20 cellular contexts compared by ENCODE assay signal in genomic region chr19:1421218-1421957, GRCh38. TPM values are rescaled to one million over a fixed set of nuclear protein-coding genes. Genes with fewer than 3 reads are reported as not detected.
DNase-seq lines count a peak whose midpoint lies in the region; ATAC-seq and TF ChIP-seq lines count a peak whose summit lies in the region.
"Had no signal": no experiment of that assay in that cellular context is flagged by ENCODE, and none has a peak within 500 bp of the region (broad histone marks: within the 10 kb centered on the region; RNA-seq: fewer than 3 reads in every experiment).

No MANE protein-coding gene starts in this region.

- H3K27ac ChIP-seq in aorta (ENCODE audit: low read depth in 1 of 2, low read length in 2 of 2) (no peak overlapping the region), WERI-Rb-1 (no peak overlapping the region)
- H3K27ac ChIP-seq: C4-2B, KMS-11 had no signal

- H3K4me3 ChIP-seq in aorta (ENCODE audit: low read length in 2 of 2), result no peak overlapping the region
- no peak overlapping the region for H3K4me3 ChIP-seq in WERI-Rb-1 (ENCODE audit: low read depth, low read length)

- H3K9me3 Mint-ChIP-seq in stimulated activated naive CD8-positive, alpha-beta T cell treated with anti-CD3 and anti-CD28 coated beads, Interleukin-15, amount 100 ng/mL, for 72 hours, result no peaks in the 10 kb centered on the region
- H3K9me3 Mint-ChIP-seq in WTC11, result no peaks in the 10 kb centered on the region
- no peaks in the 10 kb centered on the region for H3K9me3 Mint-ChIP-seq in neural crest cell
- no peaks in the 10 kb centered on the region for H3K9me3 Mint-ChIP-seq in activated T-cell treated with anti-CD3 and anti-CD28 coated beads, Interleukin-2, amount 50 U/mL, for 4 hours

- POLR2A ChIA-PET in WTC11 (lab: Charles Lee), result no interaction called here

- H3K27ac Mint-ChIP-seq in stimulated activated naive CD8-positive, alpha-beta T cell treated with anti-CD3 and anti-CD28 coated beads, Interleukin-15, amount 100 ng/mL, for 72 hours, result no peak overlapping the region
- H3K27ac Mint-ChIP-seq in WTC11, result peak overlapping the region; percentile 91
- peak overlapping the region; percentile 19 for H3K27ac Mint-ChIP-seq in neural crest cell (ENCODE audit: unreplicated experiment)

- no peaks in the 10 kb centered on the region for H3K27me3 Mint-ChIP-seq in stimulated activated naive CD8-positive, alpha-beta T cell treated with anti-CD3 and anti-CD28 coated beads, Interleukin-15, amount 100 ng/mL, for 72 hours
- no peaks in the 10 kb centered on the region for H3K27me3 Mint-ChIP-seq in WTC11 (ENCODE audit: low read depth)
- no peaks in the 10 kb centered on the region for H3K27me3 Mint-ChIP-seq in neural crest cell (ENCODE audit: low read depth)
- no peaks in the 10 kb centered on the region for H3K27me3 Mint-ChIP-seq in activated T-cell treated with anti-CD3 and anti-CD28 coated beads, Interleukin-2, amount 50 U/mL, for 4 hours (ENCODE audit: low read depth)

- TF ChIP-seq CTCF in WTC11 (IDR thresholded peaks at IDR 0.05), result no peak
- no peak for TF ChIP-seq CTCF in neural crest cell (conservative IDR thresholded peaks at IDR 0.05)
- TF ChIP-seq CTCF in WERI-Rb-1 (IDR thresholded peaks at IDR 0.05; ENCODE audit: low read depth, low read length), result no peak

- ATAC-seq in stimulated activated naive CD8-positive, alpha-beta T cell treated with anti-CD3 and anti-CD28 coated beads, Interleukin-15, amount 100 ng/mL, for 72 hours, result peak; percentile 18
- ATAC-seq in stimulated activated naive CD8-positive, alpha-beta T cell treated with anti-CD3 and anti-CD28 coated beads, Interleukin-15, Interleukin-2, amounts not matched to agents 100 U/mL and 50 U/mL, for 24 hours, result no peak
- ATAC-seq in WTC11 (no peak), aorta (ENCODE audit: low FRiP score) (peak; percentile 3)
- ATAC-seq in activated T-cell treated with anti-CD3 and anti-CD28 coated beads, Interleukin-2, amount 50 U/mL, for 4 hours, result no peak
- no peak for ATAC-seq in activated CD4-positive, CD25-positive, alpha-beta regulatory T cell treated with anti-CD3 and anti-CD28 coated beads, Interleukin-2, amount 50 U/mL, for 24 hours
- ATAC-seq: HCT116 had no signal

- DNase-seq in stimulated activated naive CD8-positive, alpha-beta T cell treated with anti-CD3 and anti-CD28 coated beads, Interleukin-15, amount 100 ng/mL, for 72 hours, result no peak
- DNase-seq in stimulated activated naive CD8-positive, alpha-beta T cell treated with anti-CD3 and anti-CD28 coated beads, Interleukin-15, Interleukin-2, amounts not matched to agents 100 U/mL and 50 U/mL, for 24 hours, result no peak
- no peak for DNase-seq in WTC11 (ENCODE audit: low spot score)
- no peak for DNase-seq in neural crest cell (ENCODE audit: low read depth, low spot score)
- DNase-seq in aorta, result no peak
- DNase-seq in WERI-Rb-1, result no peak
- DNase-seq in activated T-cell treated with anti-CD3 and anti-CD28 coated beads, Interleukin-2, amount 50 U/mL, for 4 hours, result no peak
- DNase-seq: ACHN, DND-41, NCI-H1417 treated with DMSO at 0.1 percent for 48 hours, NCI-H187 treated with DMSO at 0.1 percent for 48 hours, NCI-H226, NCI-H524, SHP77 treated with DMSO at 0.1 percent for 48 hours, SK-N-SH had no signal

- H3K9me3 ChIP-seq in aorta (ENCODE audit: control insufficient read depth, low read length), result no peaks in the 10 kb centered on the region
- H3K9me3 ChIP-seq in WERI-Rb-1 (ENCODE audit: severe bottlenecking), result no peaks in the 10 kb centered on the region
- H3K9me3 ChIP-seq: SK-N-SH had no signal

- no peaks in the 10 kb centered on the region for H3K27me3 ChIP-seq in aorta (ENCODE audit: control insufficient read depth in 1 of 2, insufficient read depth in 2 of 2, low read length in 1 of 2)
- no peaks in the 10 kb centered on the region for H3K27me3 ChIP-seq in WERI-Rb-1 (ENCODE audit: insufficient read depth, low read depth, severe bottlenecking)

- CTCF ChIA-PET in WTC11 (lab: Charles Lee), result interaction anchor here (1.1 to 1.9 kb wide), 2 partner anchors 23 to 24 kb away, joined by 3 to 5 read pairs; no protein-coding TSS in a partner anchor

- H3K4me1 ChIP-seq in aorta (ENCODE audit: control insufficient read depth in 1 of 2, insufficient read depth in 2 of 2, low read length in 2 of 2), result no peaks in the 10 kb centered on the region

- peaks cover 18% of the 10 kb centered on the region for H3K4me1 Mint-ChIP-seq in stimulated activated naive CD8-positive, alpha-beta T cell treated with anti-CD3 and anti-CD28 coated beads, Interleukin-15, amount 100 ng/mL, for 72 hours
- H3K4me1 Mint-ChIP-seq in WTC11 (peaks cover 24% of the 10 kb centered on the region), neural crest cell (peaks cover 19% of the 10 kb centered on the region)
- H3K4me1 Mint-ChIP-seq in activated T-cell treated with anti-CD3 and anti-CD28 coated beads, Interleukin-2, amount 50 U/mL, for 4 hours (ENCODE audit: low read depth), result peaks cover 11% of the 10 kb centered on the region

- H3K36me3 ChIP-seq in aorta (ENCODE audit: control insufficient read depth in 1 of 2, insufficient read depth in 2 of 2, low read length in 1 of 2), result no peaks in the 10 kb centered on the region
- peaks cover 79% of the 10 kb centered on the region for H3K36me3 ChIP-seq in WERI-Rb-1

- H3K4me3 Mint-ChIP-seq in stimulated activated naive CD8-positive, alpha-beta T cell treated with anti-CD3 and anti-CD28 coated beads, Interleukin-15, amount 100 ng/mL, for 72 hours, result no peak overlapping the region
- no peak overlapping the region for H3K4me3 Mint-ChIP-seq in WTC11
- no peak overlapping the region for H3K4me3 Mint-ChIP-seq in neural crest cell
- no peak overlapping the region for H3K4me3 Mint-ChIP-seq in activated T-cell treated with anti-CD3 and anti-CD28 coated beads, Interleukin-2, amount 50 U/mL, for 4 hours

- intact Hi-C loops in aorta (cut with DNase I), result no loop called here

- WGBS in aorta, 2 donors, result 92% methylated on average over 36 to 37 of the region's 37 CpGs

- H3K36me3 Mint-ChIP-seq in WTC11 (peaks cover 56% of the 10 kb centered on the region), neural crest cell (ENCODE audit: low read depth) (peaks cover 14% of the 10 kb centered on the region)
- H3K36me3 Mint-ChIP-seq in activated T-cell treated with anti-CD3 and anti-CD28 coated beads, Interleukin-2, amount 50 U/mL, for 4 hours (ENCODE audit: insufficient read depth), result peaks cover 45% of the 10 kb centered on the region

TF ChIP-seq in WTC11, 78 proteins besides CTCF, POLR2A, EP300 and RAD21 (continues in another document):
- TF ChIP-seq ZNF423 (CRISPR knock-in tag; IDR thresholded peaks at IDR 0.05) (no peak), NFATC4 (CRISPR knock-in tag; IDR thresholded peaks at IDR 0.05) (no peak), ELF4 (CRISPR knock-in tag; IDR thresholded peaks at IDR 0.05; ENCODE audit: low read depth) (no peak), ZNF317 (CRISPR knock-in tag; IDR thresholded peaks at IDR 0.05; ENCODE audit: borderline replicate concordance, low read depth) (no peak), NR2C2 (CRISPR knock-in tag; IDR thresholded peaks at IDR 0.05) (no peak), RELA (CRISPR knock-in tag; IDR thresholded peaks at IDR 0.05; ENCODE audit: borderline replicate concordance) (no peak), TP53 (CRISPR knock-in tag; IDR thresholded peaks at IDR 0.05) (no peak), NFYB (CRISPR knock-in tag; conservative IDR thresholded peaks at IDR 0.05; ENCODE audit: low read depth) (no peak), SMAD3 (CRISPR knock-in tag; IDR thresholded peaks at IDR 0.05; ENCODE audit: borderline replicate concordance) (no peak)
- TF ChIP-seq, protein P1, sequence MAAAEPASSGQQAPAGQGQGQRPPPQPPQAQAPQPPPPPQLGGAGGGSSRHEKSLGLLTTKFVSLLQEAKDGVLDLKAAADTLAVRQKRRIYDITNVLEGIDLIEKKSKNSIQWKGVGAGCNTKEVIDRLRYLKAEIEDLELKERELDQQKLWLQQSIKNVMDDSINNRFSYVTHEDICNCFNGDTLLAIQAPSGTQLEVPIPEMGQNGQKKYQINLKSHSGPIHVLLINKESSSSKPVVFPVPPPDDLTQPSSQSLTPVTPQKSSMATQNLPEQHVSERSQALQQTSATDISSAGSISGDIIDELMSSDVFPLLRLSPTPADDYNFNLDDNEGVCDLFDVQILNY (CRISPR knock-in tag; IDR thresholded peaks at IDR 0.05), result no peak

RNA-seq across cellular contexts. Expression of gene DAZAP1, which starts 14.0 kb away (rescaled TPM):
- total RNA-seq in WTC11 (2021), result 338 to 360 TPM (median 339 TPM) in 3 replicates
- total RNA-seq in neural crest cell, result 146 and 157 TPM in 2 replicates
- total RNA-seq in aorta, result 10 to 100 TPM; 75.2 to 77.9 TPM
- 10 to 100 TPM; 44.8 to 79.0 TPM for polyA plus RNA-seq in aorta
- total RNA-seq in activated T-cell treated with anti-CD3 and anti-CD28 coated beads, Interleukin-2, amount 50 U/mL, for 4 hours, result 100 to 1,000 TPM; 296 to 322 (median 303) TPM

RNA-seq across cellular contexts. Expression of gene RPS15, which starts 16.8 kb away (rescaled TPM):
- 1,932 to 2,169 TPM (median 2,158 TPM) in 3 replicates for total RNA-seq in WTC11 (2021)
- total RNA-seq in neural crest cell, result 1,578 and 1,580 TPM in 2 replicates
- 100 to 1,000 TPM; 707 to 750 TPM for total RNA-seq in aorta
- 1,000 to 10,000 TPM; 2,784 to 2,878 TPM for polyA plus RNA-seq in aorta
- 1,000 to 10,000 TPM; 2,317 to 2,484 (median 2,379) TPM for total RNA-seq in activated T-cell treated with anti-CD3 and anti-CD28 coated beads, Interleukin-2, amount 50 U/mL, for 4 hours

RNA-seq across cellular contexts. Expression of gene GAMT, which starts 20.0 kb away (rescaled TPM):
- total RNA-seq in WTC11 (2021) (27.7 to 33.6 TPM (median 28.9 TPM) in 3 replicates), neural crest cell (42.6 and 45.6 TPM in 2 replicates), aorta (10 to 100 TPM in 1 of 2 donors, 1 to 10 TPM in 1; 7.9 to 16.1 TPM)
- 10 to 100 TPM; 21.2 to 40.2 TPM for polyA plus RNA-seq in aorta
- 10 to 100 TPM; 16.0 to 25.9 (median 23.1) TPM for total RNA-seq in activated T-cell treated with anti-CD3 and anti-CD28 coated beads, Interleukin-2, amount 50 U/mL, for 4 hours

RNA-seq across cellular contexts. Expression of gene APC2, which starts 28.5 kb away (rescaled TPM):
- total RNA-seq in WTC11 (2021) (1.0 to 1.4 TPM (median 1.1 TPM) in 3 replicates), neural crest cell (39.2 and 43.0 TPM in 2 replicates), aorta (under 1 TPM; 0.26 to 0.42 TPM)
- under 1 TPM in 1 of 2 donors, not detected in 1; 0.03 TPM for polyA plus RNA-seq in aorta
- under 1 TPM; 0.13 to 0.45 (median 0.16) TPM for total RNA-seq in activated T-cell treated with anti-CD3 and anti-CD28 coated beads, Interleukin-2, amount 50 U/mL, for 4 hours
- total RNA-seq: RPMI7951 had no signal

RNA-seq across cellular contexts. Expression of gene NDUFS7, which starts 37.7 kb away (rescaled TPM):
- total RNA-seq in WTC11 (2021) (136 to 149 TPM (median 139 TPM) in 3 replicates), neural crest cell (89.7 and 90.6 TPM in 2 replicates), aorta (10 to 100 TPM; 47.7 to 47.8 TPM)
- polyA plus RNA-seq in aorta, result 100 to 1,000 TPM in 1 of 2 donors, 10 to 100 TPM in 1; 72.6 to 105 TPM
- 100 to 1,000 TPM; 124 to 142 (median 137) TPM for total RNA-seq in activated T-cell treated with anti-CD3 and anti-CD28 coated beads, Interleukin-2, amount 50 U/mL, for 4 hours

Comparison
In these comparisons a context has a peak if more than half of its experiments do, and no peak if none do; other contexts are left out.
1. ATAC-seq: peak in stimulated activated naive CD8-positive, alpha-beta T cell treated with anti-CD3 and anti-CD28 coated beads, Interleukin-15, amount 100 ng/mL, for 72 hours (single experiment) and aorta (single experiment); none in stimulated activated naive CD8-positive, alpha-beta T cell treated with anti-CD3 and anti-CD28 coated beads, Interleukin-15, Interleukin-2, amounts not matched to agents 100 U/mL and 50 U/mL, for 24 hours (single experiment), WTC11 (single experiment), activated T-cell treated with anti-CD3 and anti-CD28 coated beads, Interleukin-2, amount 50 U/mL, for 4 hours (0 of 2) and activated CD4-positive, CD25-positive, alpha-beta regulatory T cell treated with anti-CD3 and anti-CD28 coated beads, Interleukin-2, amount 50 U/mL, for 24 hours (0 of 2).
2. H3K27ac Mint-ChIP-seq: peak in WTC11 (single experiment) and neural crest cell (single experiment); none in stimulated activated naive CD8-positive, alpha-beta T cell treated with anti-CD3 and anti-CD28 coated beads, Interleukin-15, amount 100 ng/mL, for 72 hours (0 of 2).